Comparison of ENCODE assay signal across 12 cellular contexts in genomic region chr2:20573611-20574422, GRCh38.
DNase-seq lines count a peak whose midpoint lies in the region; ATAC-seq lines count a peak whose summit lies in the region.
"Had no signal": no experiment of that assay in that cellular context is flagged by ENCODE, and none has a peak within 500 bp of the region (broad histone marks: within the 10 kb centered on the region; RNA-seq: fewer than 3 reads in every experiment).

No MANE protein-coding gene starts in this region.

- H3K18ac ChIP-seq in mesenchymal stem cell (ENCODE audit: low read depth in 1 of 2, low read length in 2 of 2): peak overlapping the region; percentile 38 to 61

- DNase-seq in T-helper 2 cell treated with Interferon-gamma antibody and Interleukin-4, amounts not matched to agents 5 μg/mL and 100 μg/mL, for 36 hours (ENCODE audit: low spot score): no peak
- DNase-seq in T-helper 2 cell (no peak), mesenchymal stem cell (peak; percentile 73), DMS79 (lab: John Stamatoyannopoulos, UW) (no peak)
- no peak for DNase-seq in activated CD4-positive, alpha-beta T cell treated with anti-CD3 and anti-CD28 coated beads, Interleukin-2, amount 50 U/mL, for 48 hours
- DNase-seq: pancreas had no signal

- peak overlapping the region; percentile 46 to 91 for H2BK12ac ChIP-seq in mesenchymal stem cell (ENCODE audit: low read length in 2 of 2)

- no peak overlapping the region for H3K4me2 ChIP-seq in mesenchymal stem cell (ENCODE audit: low read length, poor library complexity, severe bottlenecking)

- H3K36me3 Mint-ChIP-seq in T-helper 2 cell treated with Interferon-gamma antibody and Interleukin-4, amounts not matched to agents 5 μg/mL and 100 μg/mL, for 36 hours (ENCODE audit: low read depth): peaks cover 10% of the 10 kb centered on the region

- ATAC-seq in GM18519 (IDR thresholded peaks at IDR 0.05; ENCODE audit: low FRiP score, unreplicated experiment): no peak

- peak overlapping the region; percentile 36 for H4K91ac ChIP-seq in mesenchymal stem cell (ENCODE audit: low read length)

- H3K27ac ChIP-seq in cingulate gyrus (ENCODE audit: low read depth, low read length) (peak overlapping the region; percentile 83), mesenchymal stem cell (ENCODE audit: low read length, poor library complexity, severe bottlenecking) (peak overlapping the region; percentile 39), temporal lobe (ENCODE audit: low read depth, low read length) (peak overlapping the region; percentile 58)
- H3K27ac ChIP-seq: pancreas, VCaP had no signal

- H3K4ac ChIP-seq in mesenchymal stem cell (ENCODE audit: low read depth in 1 of 2, low read length in 2 of 2): peak overlapping the region; percentile 26 to 34

- H3K27me3 ChIP-seq in mesenchymal stem cell (ENCODE audit: control insufficient read depth in 1 of 2, insufficient read depth in 1 of 2, low read length in 2 of 2): peaks cover 0 to 4% of the 10 kb centered on the region in 2 experiments
- H3K27me3 ChIP-seq: pancreas had no signal

- no peak overlapping the region for H2BK120ac ChIP-seq in mesenchymal stem cell (ENCODE audit: low read depth, low read length)

- no peaks in the 10 kb centered on the region for H3K79me1 ChIP-seq in mesenchymal stem cell (replicated peaks; ENCODE audit: low read length, poor library complexity, severe bottlenecking)

- H3K4me1 Mint-ChIP-seq in T-helper 2 cell treated with Interferon-gamma antibody and Interleukin-4, amounts not matched to agents 5 μg/mL and 100 μg/mL, for 36 hours (ENCODE audit: low read depth): peaks cover 26% of the 10 kb centered on the region

- H3K27me3 Mint-ChIP-seq in T-helper 2 cell treated with Interferon-gamma antibody and Interleukin-4, amounts not matched to agents 5 μg/mL and 100 μg/mL, for 36 hours (ENCODE audit: low read depth): no peaks in the 10 kb centered on the region
- H3K27me3 Mint-ChIP-seq: B cell; dendritic cell treated with granulocyte-macrophage colony-stimulating factor and Interleukin-4, amounts not matched to agents 40 ng/mL and 50 ng/mL, for 4 days had no signal

- H3K14ac ChIP-seq in mesenchymal stem cell (ENCODE audit: low read length in 2 of 2): peak overlapping the region in 1 of 2 experiments; percentile 75

- H4K8ac ChIP-seq in mesenchymal stem cell (ENCODE audit: low read length): peak overlapping the region; percentile 77

- peaks cover 35% of the 10 kb centered on the region for H3K4me1 ChIP-seq in mesenchymal stem cell (ENCODE audit: control insufficient read depth, insufficient read depth, low read depth, low read length)

- peak overlapping the region; percentile 35 for H2BK5ac ChIP-seq in mesenchymal stem cell (ENCODE audit: low read depth, low read length, poor library complexity, severe bottlenecking)

- peak overlapping the region; percentile 31 for H3K27ac Mint-ChIP-seq in T-helper 2 cell treated with Interferon-gamma antibody and Interleukin-4, amounts not matched to agents 5 μg/mL and 100 μg/mL, for 36 hours
- H3K27ac Mint-ChIP-seq: B cell; dendritic cell treated with granulocyte-macrophage colony-stimulating factor and Interleukin-4, amounts not matched to agents 40 ng/mL and 50 ng/mL, for 4 days had no signal

- 80% methylated on average over 10 of the region's 10 CpGs for WGBS in mesenchymal stem cell

- H3K9ac ChIP-seq in mesenchymal stem cell (ENCODE audit: low read length): no peak overlapping the region

- no peak overlapping the region for H3K23ac ChIP-seq in mesenchymal stem cell (ENCODE audit: low read length in 2 of 2)

- peak overlapping the region; percentile 42 for H2AK5ac ChIP-seq in mesenchymal stem cell (ENCODE audit: low read length, severe bottlenecking)

- H3K36me3 ChIP-seq in mesenchymal stem cell (ENCODE audit: control insufficient read depth in 1 of 2, insufficient read depth in 2 of 2, low read depth in 1 of 2, low read length in 2 of 2): no peaks in the 10 kb centered on the region
- H3K36me3 ChIP-seq: pancreas had no signal

- peaks cover 6% of the 10 kb centered on the region for H3K9me3 Mint-ChIP-seq in T-helper 2 cell treated with Interferon-gamma antibody and Interleukin-4, amounts not matched to agents 5 μg/mL and 100 μg/mL, for 36 hours
- H3K9me3 Mint-ChIP-seq: dendritic cell treated with granulocyte-macrophage colony-stimulating factor and Interleukin-4, amounts not matched to agents 40 ng/mL and 50 ng/mL, for 4 days had no signal

- H3K4me3 Mint-ChIP-seq in T-helper 2 cell treated with Interferon-gamma antibody and Interleukin-4, amounts not matched to agents 5 μg/mL and 100 μg/mL, for 36 hours: no peak overlapping the region
- H3K4me3 Mint-ChIP-seq: B cell; dendritic cell treated with granulocyte-macrophage colony-stimulating factor and Interleukin-4, amounts not matched to agents 40 ng/mL and 50 ng/mL, for 4 days had no signal

- no peak overlapping the region for H2AFZ ChIP-seq in mesenchymal stem cell (ENCODE audit: low read depth, low read length)

- H3K4me3 ChIP-seq in mesenchymal stem cell (ENCODE audit: insufficient read depth in 1 of 2, low read depth in 1 of 2, low read length in 2 of 2): no peak overlapping the region
- H3K4me3 ChIP-seq: pancreas had no signal

- peak overlapping the region; percentile 38 for H2BK15ac ChIP-seq in mesenchymal stem cell (ENCODE audit: low read depth, poor library complexity, severe bottlenecking)

- H3K9me3 ChIP-seq in mesenchymal stem cell (ENCODE audit: control insufficient read depth, low read length): no peaks in the 10 kb centered on the region
- H3K9me3 ChIP-seq: pancreas had no signal
